11 cellular contexts compared by ENCODE assay signal in the genomic region with DNA sequence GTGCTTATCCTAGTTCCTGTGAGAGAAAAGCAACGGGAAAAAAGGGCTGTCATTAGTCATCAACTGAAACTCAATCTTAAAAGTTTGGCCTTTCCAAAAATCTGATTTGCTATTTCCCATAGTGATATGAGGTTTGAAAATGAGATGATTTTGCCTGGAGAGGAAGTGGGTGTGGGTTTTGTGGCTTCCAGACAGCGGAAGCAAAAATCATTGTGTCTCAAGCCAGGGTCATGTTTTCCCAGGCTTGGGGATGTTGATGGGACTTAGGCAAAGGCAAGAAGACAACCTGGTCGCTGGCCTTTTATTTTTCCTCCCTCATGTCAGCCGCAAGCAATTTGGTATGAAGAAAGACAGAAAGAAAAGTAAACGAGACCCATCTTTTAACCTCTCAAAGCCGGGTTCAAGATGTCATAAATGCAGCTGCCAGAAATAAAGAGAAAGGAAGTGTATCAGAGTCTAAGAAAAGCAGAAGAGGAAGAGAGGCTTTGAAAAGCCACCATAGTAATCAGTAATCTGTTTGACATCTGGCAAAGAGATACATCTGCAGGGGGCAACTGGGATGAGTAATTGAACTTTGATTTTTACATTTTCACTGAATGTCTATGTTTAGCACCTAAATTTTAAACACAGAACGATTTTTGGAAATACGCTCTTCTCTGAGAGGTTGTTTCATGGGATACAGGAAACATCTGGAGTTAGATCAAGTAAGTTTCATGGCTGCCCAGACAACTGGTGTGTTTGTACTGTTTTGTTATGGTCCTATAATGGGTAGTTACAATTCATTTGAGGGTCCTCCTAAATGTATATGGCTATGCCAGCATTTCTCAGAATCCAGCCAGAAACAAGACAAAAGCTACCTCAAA.
DNase-seq lines count a peak whose midpoint lies in the region; ATAC-seq and TF ChIP-seq lines count a peak whose summit lies in the region.
"Had no signal": no experiment of that assay in that cellular context is flagged by ENCODE, and none has a peak within 500 bp of the region (broad histone marks: within the 10 kb centered on the region; RNA-seq: fewer than 3 reads in every experiment).

No MANE protein-coding gene starts in this region.

- H3K27me3 ChIP-seq in GM23248 (replicated peaks; ENCODE audit: insufficient read depth) = no peaks in the 10 kb centered on the region
- H3K27me3 ChIP-seq: pancreas had no signal

- no peaks in the 10 kb centered on the region for H4K20me1 ChIP-seq in GM23248 (ENCODE audit: insufficient read depth)

- WGBS in GM23248 (ENCODE audit: low coverage in 1 of 2, low lambda C conversion rate in 2 of 2, missing lambda C conversion rate in 2 of 2), 2 experiments = 20 to 25% methylated on average over 8 of the region's 8 CpGs
- WGBS in lower leg skin, 2 donors = 41 to 50% methylated on average over 8 of the region's 8 CpGs

- no peaks in the 10 kb centered on the region for H3K36me3 ChIP-seq in GM23248 (ENCODE audit: low read depth)
- H3K36me3 ChIP-seq: pancreas had no signal

- no peak overlapping the region for H3K9ac ChIP-seq in GM23248

- no peaks in the 10 kb centered on the region for H3K9me2 ChIP-seq in GM23248 (ENCODE audit: insufficient read depth)

- TF ChIP-seq POLR2A in lower leg skin (IDR thresholded peaks at IDR 0.05) = no peak

- no peaks in the 10 kb centered on the region for H3K79me2 ChIP-seq in GM23248 (ENCODE audit: insufficient read depth)

- intact Hi-C loops in lower leg skin (cut with DNase I; ENCODE audit: low total_unique reads) = no loop called here

- peak; percentile 69 for DNase-seq in A172 (ENCODE audit: low spot score)
- DNase-seq in GM23248 = peak; percentile 12
- DNase-seq in NOMO-1 treated with dmso at 0.1 percent for 144 hours (lab: John Stamatoyannopoulos, UW; ENCODE audit: unreplicated experiment) = peak; percentile 49
- DNase-seq in fibroblast of peridontal ligament (ENCODE audit: extremely low read depth) = peak; percentile 56
- DNase-seq in NCI-H2196 treated with DMSO at 0.1 percent for 48 hours (lab: John Stamatoyannopoulos, UW; ENCODE audit: unreplicated experiment) = no peak
- DNase-seq in lower leg skin (ENCODE audit: low spot score in 2 of 2) = no peak
- DNase-seq: NCI-H748 treated with DMSO at 0.1 percent for 48 hours; pancreas; stimulated activated CD4-positive, alpha-beta T cell treated with anti-CD3 and anti-CD28 coated beads, Interleukin-4, amount 100 ng/mL, for 4 hours had no signal

- H3K4me1 ChIP-seq in GM23248 (ENCODE audit: insufficient read depth) = no peaks in the 10 kb centered on the region; the same call in 1 of the 2 replicates
- H3K4me1 ChIP-seq: pancreas had no signal

- no peaks in the 10 kb centered on the region for H3K9me3 ChIP-seq in GM23248 (ENCODE audit: low read depth)
- H3K9me3 ChIP-seq: pancreas had no signal

- no peaks in the 10 kb centered on the region for H3F3A ChIP-seq in GM23248 (ENCODE audit: insufficient read depth)

- H2AFZ ChIP-seq in GM23248 = peak overlapping the region; percentile 63

- TF ChIP-seq CTCF in lower leg skin (IDR thresholded peaks at IDR 0.05) = no peak

- no peak overlapping the region for H3K4me3 ChIP-seq in GM23248
- H3K4me3 ChIP-seq in lower leg skin (ENCODE audit: low read depth, poor library complexity, severe bottlenecking) = no peak overlapping the region
- H3K4me3 ChIP-seq: pancreas had no signal

- ATAC-seq in HG02852 (IDR thresholded peaks at IDR 0.05; ENCODE audit: unreplicated experiment) = no peak
- ATAC-seq in HG03039 (IDR thresholded peaks at IDR 0.05; ENCODE audit: unreplicated experiment) = no peak
- ATAC-seq: pancreas had no signal

- H3K4me2 ChIP-seq in GM23248 (ENCODE audit: unreplicated experiment) = no peak overlapping the region

- in situ Hi-C loops in GM23248 (cut with MboI) = no loop called here

- H3K27ac ChIP-seq in GM23248 = no peak overlapping the region
- H3K27ac ChIP-seq: pancreas had no signal

Comparison
In these comparisons a context has a peak if more than half of its experiments do, and no peak if none do; other contexts are left out.
1. DNase-seq: peak in A172 (single experiment), GM23248 (single experiment), NOMO-1 treated with dmso at 0.1 percent for 144 hours (single experiment) and fibroblast of peridontal ligament (single experiment); none in NCI-H2196 treated with DMSO at 0.1 percent for 48 hours (single experiment) and lower leg skin (0 of 2).